8 cellular contexts compared by ENCODE assay signal in the genomic region with DNA sequence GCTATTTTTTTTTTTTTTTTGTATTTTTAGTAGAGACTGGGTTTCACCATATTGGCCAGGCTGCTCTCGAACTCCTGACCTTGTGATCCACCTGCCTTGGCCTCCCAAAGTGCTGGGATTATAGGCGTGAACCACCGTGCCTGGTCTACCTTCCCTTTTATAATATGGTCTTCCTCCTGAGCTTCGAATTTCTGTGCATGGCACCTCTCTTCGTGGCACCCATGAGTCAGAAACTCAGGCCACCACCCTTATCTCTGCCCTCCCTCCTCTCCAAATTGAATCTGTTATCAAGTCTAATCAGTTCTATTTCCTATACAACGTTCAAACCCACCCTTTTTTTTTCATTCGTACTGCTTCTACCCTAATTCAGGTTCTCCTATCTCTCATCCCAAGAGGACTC. TPM values are rescaled to one million over a fixed set of nuclear protein-coding genes. Genes with fewer than 3 reads are reported as not detected.
A peak's percentile ranks its signal among the peaks of the same experiment; 100 is the strongest.
DNase-seq lines count a peak whose midpoint lies in the region; ATAC-seq and TF ChIP-seq lines count a peak whose summit lies in the region.
"Not testable (repeated sequence)": the region's sequence is repeated elsewhere in the genome, so short reads cannot be mapped to it uniquely, and the experiment has no call there.

No MANE protein-coding gene starts in this region.

- not testable (repeated sequence) for H3K4me3 ChIP-seq in CD8-positive, alpha-beta T cell (ENCODE audit: low read depth, low read length); upper lobe of right lung

- not testable (repeated sequence) for H3K27me3 Mint-ChIP-seq in CD8-positive, alpha-beta T cell (ENCODE audit: low read depth); activated CD4-positive, alpha-beta T cell treated with anti-CD3 and anti-CD28 coated beads, Interleukin-2, amount 10 ng/mL, durations not matched to agents 24 days and 14 days; activated T-helper 1 cell treated with anti-CD3 and anti-CD28 coated beads, Interleukin-12 subunit alpha, Interleukin-12 subunit beta, Interleukin-2, Interleukin-4 antibody, amounts not matched to agents 30 ng/mL and 10 ng/mL and 1 ng/mL, durations not matched to agents 14 hours and 24 hours and 36 hours (ENCODE audit: insufficient read depth); activated naive CD8-positive, alpha-beta T cell treated with anti-CD3 and anti-CD28 coated beads, Interleukin-2, amount 10 ng/mL, durations not matched to agents 7 days and 5 days
- H3K27me3 Mint-ChIP-seq in nephron progenitor cell (ENCODE audit: low read depth, poor library complexity) = peaks cover 26% of the 10 kb centered on the region

- POLR2A ChIA-PET in CD8-positive, alpha-beta T cell (lab: Charles Lee) = interaction anchor here (0.7 to 3.0 kb wide), 4 partner anchors 24 to 58 kb away, joined by 3 to 10 read pairs (median 5); a partner anchor contains a TSS
- POLR2A ChIA-PET in RWPE1 (lab: Yijun Ruan, JAX; ENCODE audit: low non-redundant PET) = interaction anchor here (0.7 kb wide), 1 partner anchor 10 kb away, joined by 3 read pairs; no protein-coding TSS in a partner anchor
- POLR2A ChIA-PET in activated naive CD8-positive, alpha-beta T cell treated with anti-CD3 and anti-CD28 coated beads, Interleukin-2, amount 10 ng/mL, durations not matched to agents 7 days and 5 days (lab: Charles Lee) = interaction anchor here (0.7 to 4.0 kb wide), 13 partner anchors 12 to 183 kb away, joined by 3 to 43 read pairs (median 7); a partner anchor contains a TSS

- intact Hi-C loops in CD8-positive, alpha-beta T cell (cut with DNase I, micrococcal nuclease); activated T-helper 1 cell treated with anti-CD3 and anti-CD28 coated beads, Interleukin-12 subunit alpha, Interleukin-12 subunit beta, Interleukin-2, Interleukin-4 antibody, amounts not matched to agents 30 ng/mL and 10 ng/mL and 1 ng/mL, durations not matched to agents 14 hours and 24 hours and 36 hours (cut with micrococcal nuclease); upper lobe of right lung (cut with DNase I): not testable (repeated sequence)
- intact Hi-C loops in activated CD4-positive, alpha-beta T cell treated with anti-CD3 and anti-CD28 coated beads, Interleukin-2, amount 10 ng/mL, durations not matched to agents 24 days and 14 days (cut with micrococcal nuclease) = loop anchor here (1.0 to 2.0 kb wide), 2 partner anchors 27 to 41 kb away; no protein-coding TSS in a partner anchor

- H3K4me1 Mint-ChIP-seq in CD8-positive, alpha-beta T cell (ENCODE audit: low read depth) = peaks cover 16% of the 10 kb centered on the region
- peaks cover 60% of the 10 kb centered on the region for H3K4me1 Mint-ChIP-seq in activated CD4-positive, alpha-beta T cell treated with anti-CD3 and anti-CD28 coated beads, Interleukin-2, amount 10 ng/mL, durations not matched to agents 24 days and 14 days
- H3K4me1 Mint-ChIP-seq in activated T-helper 1 cell treated with anti-CD3 and anti-CD28 coated beads, Interleukin-12 subunit alpha, Interleukin-12 subunit beta, Interleukin-2, Interleukin-4 antibody, amounts not matched to agents 30 ng/mL and 10 ng/mL and 1 ng/mL, durations not matched to agents 14 hours and 24 hours and 36 hours (ENCODE audit: low read depth) = peaks cover 63% of the 10 kb centered on the region
- peaks cover 50% of the 10 kb centered on the region for H3K4me1 Mint-ChIP-seq in activated naive CD8-positive, alpha-beta T cell treated with anti-CD3 and anti-CD28 coated beads, Interleukin-2, amount 10 ng/mL, durations not matched to agents 7 days and 5 days
- H3K4me1 Mint-ChIP-seq in nephron progenitor cell = peaks cover 17% of the 10 kb centered on the region

- not testable (repeated sequence) for H3K9me3 ChIP-seq in CD8-positive, alpha-beta T cell (ENCODE audit: low read length); upper lobe of right lung

- not testable (repeated sequence) for H3K27me3 ChIP-seq in CD8-positive, alpha-beta T cell (ENCODE audit: insufficient read depth, low read length); upper lobe of right lung

- not testable (repeated sequence) for TF ChIP-seq CTCF in CD8-positive, alpha-beta T cell (IDR thresholded peaks at IDR 0.05); RWPE1 (conservative IDR thresholded peaks at IDR 0.05; ENCODE audit: low read depth); nephron progenitor cell (IDR thresholded peaks at IDR 0.05); upper lobe of right lung (IDR thresholded peaks at IDR 0.05)

- H3K4me3 Mint-ChIP-seq in CD8-positive, alpha-beta T cell; nephron progenitor cell: not testable (repeated sequence)
- peak overlapping the region; percentile 59 for H3K4me3 Mint-ChIP-seq in activated CD4-positive, alpha-beta T cell treated with anti-CD3 and anti-CD28 coated beads, Interleukin-2, amount 10 ng/mL, durations not matched to agents 24 days and 14 days
- H3K4me3 Mint-ChIP-seq in activated T-helper 1 cell treated with anti-CD3 and anti-CD28 coated beads, Interleukin-12 subunit alpha, Interleukin-12 subunit beta, Interleukin-2, Interleukin-4 antibody, amounts not matched to agents 30 ng/mL and 10 ng/mL and 1 ng/mL, durations not matched to agents 14 hours and 24 hours and 36 hours = peak overlapping the region; percentile 28
- H3K4me3 Mint-ChIP-seq in activated naive CD8-positive, alpha-beta T cell treated with anti-CD3 and anti-CD28 coated beads, Interleukin-2, amount 10 ng/mL, durations not matched to agents 7 days and 5 days = peak overlapping the region; percentile 11

- CTCF ChIA-PET in CD8-positive, alpha-beta T cell (lab: Charles Lee) = interaction anchor here (1.1 to 12.9 kb wide), 6 partner anchors 8 to 184 kb away, joined by 3 to 191 read pairs (median 4); a partner anchor contains a TSS
- CTCF ChIA-PET in RWPE1 (lab: Yijun Ruan, JAX) = interaction anchor here (0.7 kb wide), 3 partner anchors 22 to 67 kb away, joined by 3 to 4 read pairs (median 4); no protein-coding TSS in a partner anchor

- not testable (repeated sequence) for TF ChIP-seq POLR2A in erythroblast (IDR thresholded peaks at IDR 0.05; ENCODE audit: low read length)

- DNase-seq in CD8-positive, alpha-beta T cell; RWPE1 (ENCODE audit: low spot score); activated CD4-positive, alpha-beta T cell treated with anti-CD3 and anti-CD28 coated beads, Interleukin-2, amount 10 ng/mL, durations not matched to agents 24 days and 14 days; activated T-helper 1 cell treated with anti-CD3 and anti-CD28 coated beads, Interleukin-12 subunit alpha, Interleukin-12 subunit beta, Interleukin-2, Interleukin-4 antibody, amounts not matched to agents 30 ng/mL and 10 ng/mL and 1 ng/mL, durations not matched to agents 14 hours and 24 hours and 36 hours (ENCODE audit: low spot score); nephron progenitor cell: not testable (repeated sequence)
- DNase-seq in activated naive CD8-positive, alpha-beta T cell treated with anti-CD3 and anti-CD28 coated beads, Interleukin-2, amount 10 ng/mL, durations not matched to agents 7 days and 5 days = peak; percentile 16
- DNase-seq in erythroblast (lab: John Stamatoyannopoulos, UW) = peak; percentile 26 to 53
- peak; percentile 0 for DNase-seq in upper lobe of right lung

- not testable (repeated sequence) for H3K36me3 Mint-ChIP-seq in CD8-positive, alpha-beta T cell; activated CD4-positive, alpha-beta T cell treated with anti-CD3 and anti-CD28 coated beads, Interleukin-2, amount 10 ng/mL, durations not matched to agents 24 days and 14 days (ENCODE audit: low read depth); nephron progenitor cell (ENCODE audit: low read depth)
- peaks cover 18% of the 10 kb centered on the region for H3K36me3 Mint-ChIP-seq in activated T-helper 1 cell treated with anti-CD3 and anti-CD28 coated beads, Interleukin-12 subunit alpha, Interleukin-12 subunit beta, Interleukin-2, Interleukin-4 antibody, amounts not matched to agents 30 ng/mL and 10 ng/mL and 1 ng/mL, durations not matched to agents 14 hours and 24 hours and 36 hours (ENCODE audit: low read depth)
- peaks cover 14% of the 10 kb centered on the region for H3K36me3 Mint-ChIP-seq in activated naive CD8-positive, alpha-beta T cell treated with anti-CD3 and anti-CD28 coated beads, Interleukin-2, amount 10 ng/mL, durations not matched to agents 7 days and 5 days

- not testable (repeated sequence) for ATAC-seq in CD8-positive, alpha-beta T cell; activated naive CD8-positive, alpha-beta T cell treated with anti-CD3 and anti-CD28 coated beads, Interleukin-2, amount 10 ng/mL, durations not matched to agents 7 days and 5 days (ENCODE audit: low read depth); upper lobe of right lung

- not testable (repeated sequence) for H3K27ac ChIP-seq in CD8-positive, alpha-beta T cell (ENCODE audit: low read depth, low read length); upper lobe of right lung
- peak overlapping the region; percentile 43 for H3K27ac ChIP-seq in RWPE1

- not testable (repeated sequence) for H3K9me3 Mint-ChIP-seq in CD8-positive, alpha-beta T cell; activated CD4-positive, alpha-beta T cell treated with anti-CD3 and anti-CD28 coated beads, Interleukin-2, amount 10 ng/mL, durations not matched to agents 24 days and 14 days; activated T-helper 1 cell treated with anti-CD3 and anti-CD28 coated beads, Interleukin-12 subunit alpha, Interleukin-12 subunit beta, Interleukin-2, Interleukin-4 antibody, amounts not matched to agents 30 ng/mL and 10 ng/mL and 1 ng/mL, durations not matched to agents 14 hours and 24 hours and 36 hours; activated naive CD8-positive, alpha-beta T cell treated with anti-CD3 and anti-CD28 coated beads, Interleukin-2, amount 10 ng/mL, durations not matched to agents 7 days and 5 days; nephron progenitor cell

- H3K27ac Mint-ChIP-seq in CD8-positive, alpha-beta T cell = peak overlapping the region; percentile 5
- peak overlapping the region; percentile 83 for H3K27ac Mint-ChIP-seq in activated CD4-positive, alpha-beta T cell treated with anti-CD3 and anti-CD28 coated beads, Interleukin-2, amount 10 ng/mL, durations not matched to agents 24 days and 14 days
- H3K27ac Mint-ChIP-seq in activated T-helper 1 cell treated with anti-CD3 and anti-CD28 coated beads, Interleukin-12 subunit alpha, Interleukin-12 subunit beta, Interleukin-2, Interleukin-4 antibody, amounts not matched to agents 30 ng/mL and 10 ng/mL and 1 ng/mL, durations not matched to agents 14 hours and 24 hours and 36 hours = peak overlapping the region; percentile 67
- H3K27ac Mint-ChIP-seq in activated naive CD8-positive, alpha-beta T cell treated with anti-CD3 and anti-CD28 coated beads, Interleukin-2, amount 10 ng/mL, durations not matched to agents 7 days and 5 days = peak overlapping the region; percentile 97
- peak overlapping the region; percentile 18 for H3K27ac Mint-ChIP-seq in nephron progenitor cell

- not testable (repeated sequence) for H3K36me3 ChIP-seq in CD8-positive, alpha-beta T cell (ENCODE audit: insufficient read depth, low read length); upper lobe of right lung

- H3K4me1 ChIP-seq in CD8-positive, alpha-beta T cell (ENCODE audit: insufficient read depth, low read length); upper lobe of right lung: not testable (repeated sequence)

RNA-seq across cellular contexts. Expression of a gene that starts 5.0 kb away (rescaled TPM):
- 100 to 1,000 TPM; 174 to 177 TPM for total RNA-seq in CD8-positive, alpha-beta T cell
- 87.1 and 93.6 TPM in 2 replicates for total RNA-seq in activated CD4-positive, alpha-beta T cell treated with anti-CD3 and anti-CD28 coated beads, Interleukin-2, amount 10 ng/mL, durations not matched to agents 24 days and 14 days
- 90.9 and 95.9 TPM in 2 replicates for total RNA-seq in activated T-helper 1 cell treated with anti-CD3 and anti-CD28 coated beads, Interleukin-12 subunit alpha, Interleukin-12 subunit beta, Interleukin-2, Interleukin-4 antibody, amounts not matched to agents 30 ng/mL and 10 ng/mL and 1 ng/mL, durations not matched to agents 14 hours and 24 hours and 36 hours
- 100 to 1,000 TPM; 122 to 124 TPM for total RNA-seq in activated naive CD8-positive, alpha-beta T cell treated with anti-CD3 and anti-CD28 coated beads, Interleukin-2, amount 10 ng/mL, durations not matched to agents 7 days and 5 days
- 92.3 TPM for total RNA-seq in upper lobe of right lung

RNA-seq across cellular contexts. Expression of a gene that starts 14.7 kb away (rescaled TPM):
- 10 to 100 TPM; 22.5 to 23.9 TPM for total RNA-seq in CD8-positive, alpha-beta T cell
- total RNA-seq in activated CD4-positive, alpha-beta T cell treated with anti-CD3 and anti-CD28 coated beads, Interleukin-2, amount 10 ng/mL, durations not matched to agents 24 days and 14 days = 32.4 and 42.8 TPM in 2 replicates
- 40.8 and 41.4 TPM in 2 replicates for total RNA-seq in activated T-helper 1 cell treated with anti-CD3 and anti-CD28 coated beads, Interleukin-12 subunit alpha, Interleukin-12 subunit beta, Interleukin-2, Interleukin-4 antibody, amounts not matched to agents 30 ng/mL and 10 ng/mL and 1 ng/mL, durations not matched to agents 14 hours and 24 hours and 36 hours
- 10 to 100 TPM; 76.6 to 82.2 TPM for total RNA-seq in activated naive CD8-positive, alpha-beta T cell treated with anti-CD3 and anti-CD28 coated beads, Interleukin-2, amount 10 ng/mL, durations not matched to agents 7 days and 5 days
- total RNA-seq in upper lobe of right lung = 73.2 TPM

RNA-seq across cellular contexts. Expression of a gene that starts 15.2 kb away (rescaled TPM):
- total RNA-seq in CD8-positive, alpha-beta T cell = 10 to 100 TPM; 39.9 to 48.5 TPM
- 188 and 190 TPM in 2 replicates for total RNA-seq in activated CD4-positive, alpha-beta T cell treated with anti-CD3 and anti-CD28 coated beads, Interleukin-2, amount 10 ng/mL, durations not matched to agents 24 days and 14 days
- 177 and 185 TPM in 2 replicates for total RNA-seq in activated T-helper 1 cell treated with anti-CD3 and anti-CD28 coated beads, Interleukin-12 subunit alpha, Interleukin-12 subunit beta, Interleukin-2, Interleukin-4 antibody, amounts not matched to agents 30 ng/mL and 10 ng/mL and 1 ng/mL, durations not matched to agents 14 hours and 24 hours and 36 hours
- 100 to 1,000 TPM; 179 to 196 TPM for total RNA-seq in activated naive CD8-positive, alpha-beta T cell treated with anti-CD3 and anti-CD28 coated beads, Interleukin-2, amount 10 ng/mL, durations not matched to agents 7 days and 5 days
- 142 TPM for total RNA-seq in upper lobe of right lung

RNA-seq across cellular contexts. Expression of a gene that starts 15.6 kb away (rescaled TPM):
- 1 to 10 TPM; 3.6 to 3.8 TPM for total RNA-seq in CD8-positive, alpha-beta T cell
- 5.1 and 6.2 TPM in 2 replicates for total RNA-seq in activated CD4-positive, alpha-beta T cell treated with anti-CD3 and anti-CD28 coated beads, Interleukin-2, amount 10 ng/mL, durations not matched to agents 24 days and 14 days
- 4.1 and 4.8 TPM in 2 replicates for total RNA-seq in activated T-helper 1 cell treated with anti-CD3 and anti-CD28 coated beads, Interleukin-12 subunit alpha, Interleukin-12 subunit beta, Interleukin-2, Interleukin-4 antibody, amounts not matched to agents 30 ng/mL and 10 ng/mL and 1 ng/mL, durations not matched to agents 14 hours and 24 hours and 36 hours
- 1 to 10 TPM; 5.7 to 5.8 TPM for total RNA-seq in activated naive CD8-positive, alpha-beta T cell treated with anti-CD3 and anti-CD28 coated beads, Interleukin-2, amount 10 ng/mL, durations not matched to agents 7 days and 5 days
- total RNA-seq in upper lobe of right lung = 12.3 TPM

RNA-seq across cellular contexts. Expression of a gene that starts 24.0 kb away (rescaled TPM):
- total RNA-seq in CD8-positive, alpha-beta T cell = 10 to 100 TPM; 59.1 to 65.9 TPM
- total RNA-seq in activated CD4-positive, alpha-beta T cell treated with anti-CD3 and anti-CD28 coated beads, Interleukin-2, amount 10 ng/mL, durations not matched to agents 24 days and 14 days = 49.6 and 51.1 TPM in 2 replicates
- total RNA-seq in activated T-helper 1 cell treated with anti-CD3 and anti-CD28 coated beads, Interleukin-12 subunit alpha, Interleukin-12 subunit beta, Interleukin-2, Interleukin-4 antibody, amounts not matched to agents 30 ng/mL and 10 ng/mL and 1 ng/mL, durations not matched to agents 14 hours and 24 hours and 36 hours = 52.2 and 54.4 TPM in 2 replicates
- 10 to 100 TPM; 42.1 to 48.8 TPM for total RNA-seq in activated naive CD8-positive, alpha-beta T cell treated with anti-CD3 and anti-CD28 coated beads, Interleukin-2, amount 10 ng/mL, durations not matched to agents 7 days and 5 days
- total RNA-seq in upper lobe of right lung = 50.3 TPM

Comparison
In these comparisons a context has a peak if more than half of its experiments do, and no peak if none do; other contexts are left out.
1. H3K27ac Mint-ChIP-seq: peak in every context shown above with its lines; median percentile 97 in activated naive CD8-positive, alpha-beta T cell treated with anti-CD3 and anti-CD28 coated beads, Interleukin-2, amount 10 ng/mL, durations not matched to agents 7 days and 5 days; 83 in activated CD4-positive, alpha-beta T cell treated with anti-CD3 and anti-CD28 coated beads, Interleukin-2, amount 10 ng/mL, durations not matched to agents 24 days and 14 days; 67 in activated T-helper 1 cell treated with anti-CD3 and anti-CD28 coated beads, Interleukin-12 subunit alpha, Interleukin-12 subunit beta, Interleukin-2, Interleukin-4 antibody, amounts not matched to agents 30 ng/mL and 10 ng/mL and 1 ng/mL, durations not matched to agents 14 hours and 24 hours and 36 hours; 18 in nephron progenitor cell; 5 in CD8-positive, alpha-beta T cell.